ENCODE assay signal across 18 cellular contexts in genomic region chr7:30717181-30717580, GRCh38. TPM values are rescaled to one million over a fixed set of nuclear protein-coding genes. Genes with fewer than 3 reads are reported as not detected.
DNase-seq lines count a peak whose midpoint lies in the region; ATAC-seq and TF ChIP-seq lines count a peak whose summit lies in the region.
"Had no signal": no experiment of that assay in that cellular context is flagged by ENCODE, and none has a peak within 500 bp of the region (broad histone marks: within the 10 kb centered on the region; RNA-seq: fewer than 3 reads in every experiment).

No MANE protein-coding gene starts in this region.

- no peak for TF ChIP-seq POLR2A in uterus (IDR thresholded peaks at IDR 0.05)

- H3K36me3 Mint-ChIP-seq in activated naive CD4-positive, alpha-beta T cell treated with anti-CD3 and anti-CD28 coated beads, Interleukin-2, amount 50 U/mL, for 72 hours: peaks cover 45 to 52% of the 10 kb centered on the region in 2 donors

- no peaks in the 10 kb centered on the region for H3K4me1 ChIP-seq in uterus
- H3K4me1 ChIP-seq: parathyroid adenoma, vagina had no signal

- no peak overlapping the region for H3K27ac ChIP-seq in uterus
- H3K27ac ChIP-seq: parathyroid adenoma, vagina had no signal

- H3K9me3 ChIP-seq in uterus: no peaks in the 10 kb centered on the region
- H3K9me3 ChIP-seq: vagina had no signal

- H3K36me3 ChIP-seq in uterus: no peaks in the 10 kb centered on the region
- H3K36me3 ChIP-seq: vagina had no signal

- no peak for ATAC-seq in activated naive CD4-positive, alpha-beta T cell treated with anti-CD3 and anti-CD28 coated beads, Interleukin-2, amount 50 U/mL, for 72 hours

- DNase-seq in AG08395 (ENCODE audit: low spot score) (peak; percentile 27), HCEC 1CT (peak; percentile 32), SK-MEL-5 (ENCODE audit: low read depth, low spot score) (peak; percentile 43), iris pigment epithelial cell (ENCODE audit: low read depth) (peak; percentile 3), uterus (no peak), G401 (ENCODE audit: low spot score) (no peak), Kasumi-1 (lab: John Stamatoyannopoulos, UW) (no peak)
- no peak for DNase-seq in activated naive CD4-positive, alpha-beta T cell treated with anti-CD3 and anti-CD28 coated beads, Interleukin-2, amount 50 U/mL, for 72 hours (ENCODE audit: low spot score in 2 of 2)
- DNase-seq: activated CD4-positive, alpha-beta memory T cell treated with anti-CD3 and anti-CD28 coated beads for 36 hours; activated effector memory CD4-positive, alpha-beta T cell treated with Interleukin-2 at 50 U/mL for 16 hours; AML-193; DMS79 treated with DMSO at 0.1 percent for 48 hours; KBM-7; midbrain; NCI-H2081 treated with DMSO at 0.1 percent for 48 hours; T-helper 2 cell had no signal

- no peak overlapping the region for H3K4me3 ChIP-seq in uterus
- H3K4me3 ChIP-seq: vagina had no signal

- no peak overlapping the region for H3K27ac Mint-ChIP-seq in activated naive CD4-positive, alpha-beta T cell treated with anti-CD3 and anti-CD28 coated beads, Interleukin-2, amount 50 U/mL, for 72 hours
- H3K27ac Mint-ChIP-seq: activated CD4-positive, alpha-beta memory T cell treated with anti-CD3 and anti-CD28 coated beads for 36 hours had no signal

- no peaks in the 10 kb centered on the region for H3K27me3 ChIP-seq in uterus
- H3K27me3 ChIP-seq: vagina had no signal

- H3K9me3 Mint-ChIP-seq in activated naive CD4-positive, alpha-beta T cell treated with anti-CD3 and anti-CD28 coated beads, Interleukin-2, amount 50 U/mL, for 72 hours: peaks cover 25 to 34% of the 10 kb centered on the region in 2 donors

- intact Hi-C loops in uterus (cut with DNase I; ENCODE audit: low total_unique reads): no loop called here

- no peak for TF ChIP-seq CTCF in uterus (IDR thresholded peaks at IDR 0.05)

- in situ Hi-C loops in SK-MEL-5 (cut with HindIII; ENCODE audit: low pct_unique_long_range_greater_than_20kb, low sequenced_read_pairs) (no loop called here), G401 (cut with HindIII; ENCODE audit: low sequenced_read_pairs) (no loop called here)

RNA-seq across cellular contexts. Expression of gene INMT, which starts 34.8 kb away (rescaled TPM):
- total RNA-seq in SK-MEL-5 (2014; rRNA removed; shearing (Covaris generic)): not detected in 2 replicates
- polyA plus RNA-seq in SK-MEL-5 (2015; cell fraction: cytosol; rRNA removed): not detected in 2 replicates
- not detected in 2 replicates for polyA plus RNA-seq in SK-MEL-5 (2015; cell fraction: nucleus; rRNA removed)
- 10 to 100 TPM in 3 of 4 donors, 1 to 10 TPM in 1; 6.5 to 29.2 (median 20.0) TPM for total RNA-seq in uterus
- under 1 TPM in 1 of 2 donors, not detected in 1; 0.33 TPM for total RNA-seq in activated naive CD4-positive, alpha-beta T cell treated with anti-CD3 and anti-CD28 coated beads, Interleukin-2, amount 50 U/mL, for 72 hours
- total RNA-seq in G401 (2014; rRNA removed; shearing (Covaris generic)): 0.17 TPM in 1 of 2 replicates, not detected in the other
- total RNA-seq: activated CD4-positive, alpha-beta memory T cell treated with anti-CD3 and anti-CD28 coated beads for 36 hours had no signal

RNA-seq across cellular contexts. Expression of gene CRHR2, which starts 34.9 kb away (rescaled TPM):
- total RNA-seq in SK-MEL-5 (2014; rRNA removed; shearing (Covaris generic)): not detected in 2 replicates
- polyA plus RNA-seq in SK-MEL-5 (2015; cell fraction: cytosol; rRNA removed): not detected in 2 replicates
- 0.16 TPM in 1 of 2 replicates, not detected in the other for polyA plus RNA-seq in SK-MEL-5 (2015; cell fraction: nucleus; rRNA removed)
- total RNA-seq in uterus: under 1 TPM in 1 of 4 donors, not detected in 3; 0.27 TPM
- total RNA-seq in activated naive CD4-positive, alpha-beta T cell treated with anti-CD3 and anti-CD28 coated beads, Interleukin-2, amount 50 U/mL, for 72 hours: not detected
- not detected in 2 replicates for total RNA-seq in G401 (2014; rRNA removed; shearing (Covaris generic))
- total RNA-seq: vagina had no signal

RNA-seq across cellular contexts. Expression of gene MINDY4, which starts 54.0 kb away (rescaled TPM):
- total RNA-seq in SK-MEL-5 (2014; rRNA removed; shearing (Covaris generic)): 5.2 and 6.5 TPM in 2 replicates
- 5.0 and 7.1 TPM in 2 replicates for polyA plus RNA-seq in SK-MEL-5 (2015; cell fraction: cytosol; rRNA removed)
- 11.5 and 17.8 TPM in 2 replicates for polyA plus RNA-seq in SK-MEL-5 (2015; cell fraction: nucleus; rRNA removed)
- 10 to 100 TPM; 14.7 to 23.8 (median 16.9) TPM for total RNA-seq in uterus
- total RNA-seq in activated naive CD4-positive, alpha-beta T cell treated with anti-CD3 and anti-CD28 coated beads, Interleukin-2, amount 50 U/mL, for 72 hours: 1 to 10 TPM in 1 of 2 donors, under 1 TPM in 1; 0.32 to 1.9 TPM
- total RNA-seq in G401 (2014; rRNA removed; shearing (Covaris generic)): 6.8 and 7.5 TPM in 2 replicates

Comparison
In these comparisons a context has a peak if more than half of its experiments do, and no peak if none do; other contexts are left out.
1. DNase-seq: peak in AG08395 (single experiment), HCEC 1CT (single experiment), SK-MEL-5 (single experiment) and iris pigment epithelial cell (single experiment); none in uterus (0 of 2), activated naive CD4-positive, alpha-beta T cell treated with anti-CD3 and anti-CD28 coated beads, Interleukin-2, amount 50 U/mL, for 72 hours (0 of 2), G401 (single experiment) and Kasumi-1 (0 of 2).